In genomic region chr9:33227013-33227398, GRCh38 we compare ENCODE assay signal across 12 cellular contexts. TPM values are rescaled to one million over a fixed set of nuclear protein-coding genes. Genes with fewer than 3 reads are reported as not detected.
DNase-seq lines count a peak whose midpoint lies in the region; ATAC-seq and TF ChIP-seq lines count a peak whose summit lies in the region.
"Had no signal": no experiment of that assay in that cellular context is flagged by ENCODE, and none has a peak within 500 bp of the region (broad histone marks: within the 10 kb centered on the region; RNA-seq: fewer than 3 reads in every experiment).

No MANE protein-coding gene starts in this region.

- WGBS in psoas muscle, 3 donors: 87 to 88% (median 87%) methylated on average over 10 of the region's 10 CpGs

- H3K4me3 ChIP-seq in psoas muscle (no peak overlapping the region), A673 (ENCODE audit: low read depth, low read length, poor library complexity, severe bottlenecking) (no peak overlapping the region)

- intact Hi-C loops in psoas muscle (cut with DNase I) (loop anchor here in 1 of 2 donors (2.0 to 5.0 kb wide), 2 partner anchors 55 to 146 kb away; no protein-coding TSS in a partner anchor), A673 (cut with micrococcal nuclease; ENCODE audit: unreplicated experiment) (loop anchor here (10.0 kb wide), 1 partner anchor 642 kb away; no protein-coding TSS in a partner anchor)

- H3K27me3 ChIP-seq in psoas muscle (ENCODE audit: insufficient read depth in 3 of 3, low read length in 2 of 3) (no peaks in the 10 kb centered on the region), A673 (replicated peaks; ENCODE audit: insufficient read depth, low read depth, low read length, poor library complexity) (no peaks in the 10 kb centered on the region)

- no peak for TF ChIP-seq CTCF in psoas muscle (IDR thresholded peaks at IDR 0.05)
- TF ChIP-seq CTCF in A673 (conservative IDR thresholded peaks at IDR 0.05; ENCODE audit: low read depth, low read length): no peak

- ATAC-seq in GM19043 (IDR thresholded peaks at IDR 0.05; ENCODE audit: low read depth, unreplicated experiment): peak; percentile 48
- peak; percentile 60 for ATAC-seq in HG03064 (IDR thresholded peaks at IDR 0.05; ENCODE audit: low read depth, unreplicated experiment)
- no peak for ATAC-seq in psoas muscle
- ATAC-seq in esophagus mucosa: no peak

- H3K27ac ChIP-seq in psoas muscle (no peak overlapping the region), A673 (ENCODE audit: low read depth, low read length, poor library complexity, severe bottlenecking) (no peak overlapping the region)
- H3K27ac ChIP-seq: VCaP had no signal

- H3K4me1 ChIP-seq in psoas muscle (peaks cover 4% of the 10 kb centered on the region), A673 (ENCODE audit: insufficient read depth, low read length, poor library complexity, severe bottlenecking) (peaks cover 10% of the 10 kb centered on the region)

- DNase-seq in UCSD-AML1 (lab: John Stamatoyannopoulos, UW; ENCODE audit: unreplicated experiment): peak; percentile 18
- peak; percentile 35 to 70 for DNase-seq in psoas muscle
- no peak for DNase-seq in activated CD4-positive, alpha-beta T cell treated with anti-CD3 and anti-CD28 coated beads for 48 hours
- DNase-seq in HPDE6-E6E7 (ENCODE audit: extremely low spot score): no peak
- DNase-seq in A673 (ENCODE audit: low spot score): no peak

- no TSS peak for BruUV-seq in A673 (replicated peaks; lab: Mats Ljungman, UMichigan)

- H3K9me3 ChIP-seq in psoas muscle (no peaks in the 10 kb centered on the region), A673 (ENCODE audit: low read depth, low read length, poor library complexity, severe bottlenecking) (no peaks in the 10 kb centered on the region)

- no peaks in the 10 kb centered on the region for H3K36me3 ChIP-seq in psoas muscle (ENCODE audit: insufficient read depth in 1 of 2, low read depth in 1 of 2)
- no peaks in the 10 kb centered on the region for H3K36me3 ChIP-seq in A673 (ENCODE audit: insufficient read depth, low read length, poor library complexity, severe bottlenecking)

- CTCF ChIA-PET in A673 (lab: Charles Lee): interaction anchor here (0.6 to 1.1 kb wide), 2 partner anchors 75 to 145 kb away, joined by 4 to 5 read pairs; no protein-coding TSS in a partner anchor

- POLR2A ChIA-PET in A673 (lab: Charles Lee; ENCODE audit: low non-redundant PET): no interaction called here

RNA-seq across cellular contexts. Expression of gene SPINK4, which starts 13.0 kb away (rescaled TPM):
- total RNA-seq in psoas muscle: not detected
- polyA plus RNA-seq in psoas muscle: under 1 TPM in 1 of 3 donors, not detected in 2; 0.34 TPM
- total RNA-seq in esophagus mucosa: not detected
- not detected in 2 replicates for total RNA-seq in A673 (2021)
- total RNA-seq: fibroblast of lung, mononuclear cell, NCI-H460 had no signal
- polyA plus RNA-seq: fibroblast of lung had no signal

RNA-seq across cellular contexts. Expression of gene BAG1, which starts 37.5 kb away (rescaled TPM):
- 100 to 1,000 TPM; 125 to 253 (median 151) TPM for total RNA-seq in psoas muscle
- 100 to 1,000 TPM; 265 to 371 (median 315) TPM for polyA plus RNA-seq in psoas muscle
- total RNA-seq in esophagus mucosa: 95.3 TPM
- total RNA-seq in A673 (2021): 48.4 and 52.7 TPM in 2 replicates

RNA-seq across cellular contexts. Expression of gene CHMP5, which starts 37.8 kb away (rescaled TPM):
- total RNA-seq in psoas muscle (10 to 100 TPM; 28.7 to 41.1 (median 37.6) TPM), esophagus mucosa (46.6 TPM), A673 (2021) (74.4 and 74.6 TPM in 2 replicates)
- polyA plus RNA-seq in psoas muscle: 10 to 100 TPM; 31.9 to 80.4 (median 38.3) TPM

RNA-seq across cellular contexts. Expression of gene B4GALT1, which starts 59.9 kb away (rescaled TPM):
- total RNA-seq in psoas muscle (10 to 100 TPM; 22.3 to 28.1 (median 24.4) TPM), esophagus mucosa (50.9 TPM), A673 (2021) (31.0 and 32.0 TPM in 2 replicates)
- 10 to 100 TPM; 13.0 to 21.9 (median 17.8) TPM for polyA plus RNA-seq in psoas muscle

Comparison
In these comparisons a context has a peak if more than half of its experiments do, and no peak if none do; other contexts are left out.
1. ATAC-seq: peak in GM19043 (single experiment) and HG03064 (single experiment); none in psoas muscle (0 of 4) and esophagus mucosa (single experiment).
2. DNase-seq: peak in UCSD-AML1 (single experiment) and psoas muscle (2 of 2); none in activated CD4-positive, alpha-beta T cell treated with anti-CD3 and anti-CD28 coated beads for 48 hours (single experiment), HPDE6-E6E7 (single experiment) and A673 (single experiment).